Comparison of ENCODE assay signal across 14 cellular contexts in genomic region chr12:47362131-47362686, GRCh38.
DNase-seq lines count a peak whose midpoint lies in the region; ATAC-seq, FAIRE-seq and TF ChIP-seq lines count a peak whose summit lies in the region.
"Had no signal": no experiment of that assay in that cellular context is flagged by ENCODE, and none has a peak within 500 bp of the region (broad histone marks: within the 10 kb centered on the region; RNA-seq: fewer than 3 reads in every experiment).

No MANE protein-coding gene starts in this region.

- dilution Hi-C loops in endothelial cell of umbilical vein (cut with MboI; ENCODE audit: extremely low pct_ligation_motif_present, low sequenced_read_pairs), result no loop called here

- no peak for ATAC-seq in upper lobe of right lung

- TF ChIP-seq CTCF in left ventricle myocardium inferior (IDR thresholded peaks at IDR 0.05; ENCODE audit: borderline replicate concordance) (no peak), endothelial cell of umbilical vein (IDR thresholded peaks at IDR 0.05; ENCODE audit: extremely low read depth in 1 of 2, insufficient read depth in 1 of 2, low read depth in 1 of 2, low read length in 2 of 2) (no peak), upper lobe of right lung (IDR thresholded peaks at IDR 0.05) (no peak), Caco-2 (IDR thresholded peaks at IDR 0.05; ENCODE audit: insufficient read depth in 1 of 2, low read depth in 1 of 2, low read length in 1 of 2, severe bottlenecking in 1 of 2, unreplicated experiment in 1 of 2) (no peak)

- H3K9me1 ChIP-seq in endothelial cell of umbilical vein (replicated peaks; ENCODE audit: control insufficient read depth, extremely low read depth, insufficient read depth, low read length), result no peaks in the 10 kb centered on the region

- DNase-seq in left ventricle myocardium inferior, result no peak
- no peak for DNase-seq in cardiac septum (ENCODE audit: low spot score)
- peak; percentile 36 for DNase-seq in activated CD4-positive, alpha-beta memory T cell treated with anti-CD3 and anti-CD28 coated beads for 36 hours
- peak; percentile 27 for DNase-seq in endothelial cell of umbilical vein (ENCODE audit: low read depth, low spot score)
- no peak for DNase-seq in upper lobe of right lung
- no peak for DNase-seq in Caco-2
- no peak for DNase-seq in SW 1271 (lab: John Stamatoyannopoulos, UW)
- DNase-seq in small intestine, result no peak
- DNase-seq: glutamatergic neuron, pancreas, stomach had no signal

- H3K27me3 ChIP-seq in left ventricle myocardium inferior (ENCODE audit: low read depth) (peaks cover 6% of the 10 kb centered on the region), endothelial cell of umbilical vein (ENCODE audit: control insufficient read depth in 2 of 2, insufficient read depth in 2 of 2, low read length in 2 of 2) (no peaks in the 10 kb centered on the region), upper lobe of right lung (no peaks in the 10 kb centered on the region), Caco-2 (replicated peaks; ENCODE audit: control insufficient read depth, insufficient read depth, low read length) (no peaks in the 10 kb centered on the region), small intestine (ENCODE audit: control insufficient read depth in 2 of 2, insufficient read depth in 2 of 2, low read length in 2 of 2) (no peaks in the 10 kb centered on the region)
- H3K27me3 ChIP-seq: pancreas, SJSA1, stomach, vagina had no signal

- no peaks in the 10 kb centered on the region for H3K27me3 Mint-ChIP-seq in activated CD4-positive, alpha-beta memory T cell treated with anti-CD3 and anti-CD28 coated beads for 36 hours
- no peaks in the 10 kb centered on the region for H3K27me3 Mint-ChIP-seq in Caco-2 (ENCODE audit: insufficient read depth, unreplicated experiment)

- WGBS in small intestine, 3 donors, result 42 to 70% (median 52%) methylated on average over 3 of the region's 3 CpGs

- CTCF ChIA-PET in activated CD4-positive, alpha-beta memory T cell treated with anti-CD3 and anti-CD28 coated beads for 36 hours (lab: Charles Lee), result interaction anchor here (0.6 to 5.5 kb wide), 7 partner anchors 21 to 341 kb away, joined by 3 to 56 read pairs (median 3); no protein-coding TSS in a partner anchor
- CTCF ChIA-PET in endothelial cell of umbilical vein (lab: Charles Lee) (interaction anchor here (1.1 to 2.5 kb wide), 3 partner anchors 9 to 330 kb away, joined by 3 to 12 read pairs (median 8); no protein-coding TSS in a partner anchor), Caco-2 (lab: Charles Lee) (no interaction called here)

- FAIRE-seq in endothelial cell of umbilical vein (lab: Jason Lieb, UNC), result no peak
- FAIRE-seq in small intestine (lab: Jason Lieb, UNC), result no peak
- FAIRE-seq: pancreas had no signal

- H3K9ac ChIP-seq in endothelial cell of umbilical vein (replicated peaks; ENCODE audit: extremely low read depth, insufficient read depth, low read length), result no peak overlapping the region

- peak overlapping the region; percentile 78 for H3K27ac ChIP-seq in left ventricle myocardium inferior (replicated peaks)
- no peak overlapping the region for H3K27ac ChIP-seq in endothelial cell of umbilical vein (ENCODE audit: insufficient read depth, low read depth, low read length)
- peak overlapping the region; percentile 9 for H3K27ac ChIP-seq in upper lobe of right lung
- no peak overlapping the region for H3K27ac ChIP-seq in small intestine (ENCODE audit: low read depth in 1 of 2, low read length in 1 of 2)
- H3K27ac ChIP-seq: SJSA1 had no signal

- peak overlapping the region; percentile 48 for H3K4me3 Mint-ChIP-seq in activated CD4-positive, alpha-beta memory T cell treated with anti-CD3 and anti-CD28 coated beads for 36 hours
- no peak overlapping the region for H3K4me3 Mint-ChIP-seq in Caco-2 (ENCODE audit: unreplicated experiment)

- intact Hi-C loops in left ventricle myocardium inferior (cut with micrococcal nuclease) (no loop called here), cardiac septum (cut with DNase I) (no loop called here), endothelial cell of umbilical vein (cut with micrococcal nuclease) (no loop called here), upper lobe of right lung (cut with DNase I) (no loop called here), Caco-2 (cut with micrococcal nuclease; ENCODE audit: unreplicated experiment) (loop anchor here (5.0 kb wide), 1 partner anchor 50 kb away; no protein-coding TSS in a partner anchor)
- intact Hi-C loops in activated CD4-positive, alpha-beta memory T cell treated with anti-CD3 and anti-CD28 coated beads for 36 hours (cut with micrococcal nuclease), result loop anchor here (10.0 kb wide), 1 partner anchor 817 kb away; no protein-coding TSS in a partner anchor

- H3K79me2 ChIP-seq in endothelial cell of umbilical vein (ENCODE audit: control insufficient read depth, insufficient read depth, low read length), result no peaks in the 10 kb centered on the region

- BruUV-seq in endothelial cell of umbilical vein (replicated peaks; lab: Mats Ljungman, UMichigan) (no TSS peak), Caco-2 (replicated peaks; lab: Mats Ljungman, UMichigan) (no TSS peak)

- peaks cover 28% of the 10 kb centered on the region for H3K36me3 Mint-ChIP-seq in activated CD4-positive, alpha-beta memory T cell treated with anti-CD3 and anti-CD28 coated beads for 36 hours
- H3K36me3 Mint-ChIP-seq in Caco-2 (ENCODE audit: insufficient read depth, unreplicated experiment), result no peaks in the 10 kb centered on the region

- H3K36me3 ChIP-seq in left ventricle myocardium inferior, result no peaks in the 10 kb centered on the region
- H3K36me3 ChIP-seq in endothelial cell of umbilical vein (ENCODE audit: control insufficient read depth in 2 of 2, extremely low read depth in 1 of 2, insufficient read depth in 2 of 2, low read length in 2 of 2), result no peaks in the 10 kb centered on the region
- no peaks in the 10 kb centered on the region for H3K36me3 ChIP-seq in upper lobe of right lung
- H3K36me3 ChIP-seq in Caco-2 (ENCODE audit: control insufficient read depth, insufficient read depth, low read length), result no peaks in the 10 kb centered on the region
- H3K36me3 ChIP-seq in small intestine (ENCODE audit: control insufficient read depth in 2 of 2, insufficient read depth in 2 of 2, low read length in 2 of 2), result no peaks in the 10 kb centered on the region
- H3K36me3 ChIP-seq: pancreas, SJSA1, stomach, vagina had no signal

- no peak overlapping the region for H3K4me2 ChIP-seq in endothelial cell of umbilical vein (ENCODE audit: insufficient read depth, low read length)
- H3K4me2 ChIP-seq: smooth muscle cell had no signal

- H3K4me3 ChIP-seq in left ventricle myocardium inferior (no peak overlapping the region), endothelial cell of umbilical vein (replicated peaks in 1 of 3; ENCODE audit: insufficient read depth in 1 of 3, low read depth in 1 of 3, low read length in 3 of 3) (no peak overlapping the region), upper lobe of right lung (no peak overlapping the region), Caco-2 (ENCODE audit: low read depth, low read length) (no peak overlapping the region), small intestine (ENCODE audit: low read depth in 1 of 2, low read length in 2 of 2) (no peak overlapping the region)
- H3K4me3 ChIP-seq: pancreas, SJSA1, smooth muscle cell, stomach, vagina had no signal

- H3K9me3 Mint-ChIP-seq in activated CD4-positive, alpha-beta memory T cell treated with anti-CD3 and anti-CD28 coated beads for 36 hours, result peaks cover 7% of the 10 kb centered on the region
- H3K9me3 Mint-ChIP-seq in Caco-2 (ENCODE audit: unreplicated experiment), result peaks cover 6% of the 10 kb centered on the region

- H3K4me1 Mint-ChIP-seq in activated CD4-positive, alpha-beta memory T cell treated with anti-CD3 and anti-CD28 coated beads for 36 hours (ENCODE audit: low read depth), result peaks cover 53% of the 10 kb centered on the region
- peaks cover 10% of the 10 kb centered on the region for H3K4me1 Mint-ChIP-seq in Caco-2 (ENCODE audit: low read depth, unreplicated experiment)

- POLR2A ChIA-PET in activated CD4-positive, alpha-beta memory T cell treated with anti-CD3 and anti-CD28 coated beads for 36 hours (lab: Charles Lee), result interaction anchor here (1.6 to 3.8 kb wide), 6 partner anchors 28 to 150 kb away, joined by 6 to 36 read pairs (median 21); no protein-coding TSS in a partner anchor
- POLR2A ChIA-PET in endothelial cell of umbilical vein (lab: Charles Lee) (no interaction called here), Caco-2 (lab: Charles Lee) (no interaction called here)

- peaks cover 10% of the 10 kb centered on the region for H3K4me1 ChIP-seq in left ventricle myocardium inferior
- peaks cover 20% of the 10 kb centered on the region for H3K4me1 ChIP-seq in endothelial cell of umbilical vein (ENCODE audit: control insufficient read depth, extremely low read depth, insufficient read depth, low read length)
- peaks cover 18% of the 10 kb centered on the region for H3K4me1 ChIP-seq in upper lobe of right lung
- H3K4me1 ChIP-seq in Caco-2, result peaks cover 13% of the 10 kb centered on the region
- peaks cover 0 to 2% of the 10 kb centered on the region in 2 donors for H3K4me1 ChIP-seq in small intestine (ENCODE audit: control insufficient read depth in 2 of 2, insufficient read depth in 1 of 2, low read depth in 1 of 2, low read length in 1 of 2)

- H3K9me3 ChIP-seq in left ventricle myocardium inferior (replicated peaks), result no peaks in the 10 kb centered on the region
- H3K9me3 ChIP-seq in endothelial cell of umbilical vein (replicated peaks; ENCODE audit: control insufficient read depth, insufficient read depth, low read length), result no peaks in the 10 kb centered on the region
- no peaks in the 10 kb centered on the region for H3K9me3 ChIP-seq in upper lobe of right lung
- H3K9me3 ChIP-seq in Caco-2, result no peaks in the 10 kb centered on the region
- no peaks in the 10 kb centered on the region for H3K9me3 ChIP-seq in small intestine (ENCODE audit: control insufficient read depth, low read depth)
- H3K9me3 ChIP-seq: pancreas, SJSA1, stomach, vagina had no signal

- H3K27ac Mint-ChIP-seq in activated CD4-positive, alpha-beta memory T cell treated with anti-CD3 and anti-CD28 coated beads for 36 hours, result peak overlapping the region; percentile 99
- H3K27ac Mint-ChIP-seq in Caco-2 (ENCODE audit: unreplicated experiment), result no peak overlapping the region

- TF ChIP-seq POLR2A in endothelial cell of umbilical vein (IDR thresholded peaks at IDR 0.05; ENCODE audit: low read depth, low read length), result no peak

- H2AFZ ChIP-seq in endothelial cell of umbilical vein (ENCODE audit: low read depth, low read length), result no peak overlapping the region

- no peaks in the 10 kb centered on the region for H4K20me1 ChIP-seq in endothelial cell of umbilical vein (replicated peaks; ENCODE audit: control insufficient read depth, extremely low read depth, insufficient read depth, low read length)

TF ChIP-seq in endothelial cell of umbilical vein, 7 proteins besides CTCF, POLR2A, EP300 and RAD21 (continues in another document):
- TF ChIP-seq, protein P1, sequence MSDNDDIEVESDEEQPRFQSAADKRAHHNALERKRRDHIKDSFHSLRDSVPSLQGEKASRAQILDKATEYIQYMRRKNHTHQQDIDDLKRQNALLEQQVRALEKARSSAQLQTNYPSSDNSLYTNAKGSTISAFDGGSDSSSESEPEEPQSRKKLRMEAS (IDR thresholded peaks at IDR 0.05; ENCODE audit: insufficient read depth, insufficient read length), result no peak
- no peak for TF ChIP-seq EZH2 (IDR thresholded peaks at IDR 0.05; ENCODE audit: borderline replicate concordance, low read depth, low read length, severe bottlenecking)
- no peak for TF ChIP-seq JUN (IDR thresholded peaks at IDR 0.05; ENCODE audit: borderline replicate concordance, insufficient read depth, insufficient read length, low read depth)

Comparison
In these comparisons a context has a peak if more than half of its experiments do, and no peak if none do; other contexts are left out.
1. DNase-seq: peak in activated CD4-positive, alpha-beta memory T cell treated with anti-CD3 and anti-CD28 coated beads for 36 hours (single experiment) and endothelial cell of umbilical vein (single experiment); none in left ventricle myocardium inferior (single experiment), cardiac septum (single experiment), upper lobe of right lung (single experiment), Caco-2 (0 of 2), SW 1271 (0 of 2) and small intestine (single experiment).
2. H3K27ac ChIP-seq: peak in left ventricle myocardium inferior (single experiment) and upper lobe of right lung (single experiment); none in endothelial cell of umbilical vein (single experiment) and small intestine (0 of 2).
3. intact Hi-C loops: an anchor here in activated CD4-positive, alpha-beta memory T cell treated with anti-CD3 and anti-CD28 coated beads for 36 hours (10.0 kb wide) and Caco-2 (5.0 kb wide); none called in left ventricle myocardium inferior, cardiac septum, endothelial cell of umbilical vein and upper lobe of right lung.